ENCODE assay signal across 10 cellular contexts in the genomic region with DNA sequence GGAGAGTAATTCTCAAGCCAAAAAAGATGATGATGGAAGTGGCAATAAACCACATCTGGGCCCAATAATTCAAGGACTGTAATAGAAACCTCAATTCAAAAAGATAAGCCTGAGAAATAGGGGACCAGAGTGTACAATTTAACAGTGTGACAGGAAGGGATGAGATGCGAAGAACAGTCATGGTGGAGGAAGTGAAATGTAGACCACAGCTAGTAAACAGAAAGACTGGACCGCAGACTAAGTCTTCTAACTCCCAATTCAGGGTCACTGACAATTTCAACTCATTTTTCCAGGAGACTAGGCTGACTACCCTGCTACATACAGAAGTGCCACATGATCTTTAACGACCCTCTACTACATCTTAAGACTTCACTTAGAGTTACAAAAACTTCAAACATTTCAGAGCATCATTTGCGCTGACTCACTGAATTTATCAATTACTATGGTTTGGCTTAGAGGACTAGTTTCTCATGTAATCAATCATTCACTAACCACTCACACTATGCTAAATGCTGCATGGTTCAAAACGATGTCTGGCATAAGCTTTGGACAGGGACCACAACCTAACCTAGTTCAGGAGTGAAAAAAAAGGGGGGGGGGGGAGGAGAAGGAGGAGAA. TPM values are rescaled to one million over a fixed set of nuclear protein-coding genes. Genes with fewer than 3 reads are reported as not detected.
DNase-seq lines count a peak whose midpoint lies in the region; ATAC-seq and TF ChIP-seq lines count a peak whose summit lies in the region.
"Had no signal": no experiment of that assay in that cellular context is flagged by ENCODE, and none has a peak within 500 bp of the region (broad histone marks: within the 10 kb centered on the region; RNA-seq: fewer than 3 reads in every experiment).

No MANE protein-coding gene starts in this region.

- H3K27ac Mint-ChIP-seq in activated naive CD4-positive, alpha-beta T cell treated with anti-CD3 and anti-CD28 coated beads, Interleukin-2, amount 50 U/mL, for 72 hours, result peak overlapping the region in 1 of 2 donors; percentile 64
- H3K27ac Mint-ChIP-seq in T-helper 17 cell, result peak overlapping the region; percentile 78

- H3K4me1 ChIP-seq in upper lobe of right lung (peaks cover 77% of the 10 kb centered on the region), aorta (ENCODE audit: control insufficient read depth in 1 of 2, insufficient read depth in 2 of 2, low read length in 2 of 2) (peaks cover 5 to 13% of the 10 kb centered on the region in 2 donors)

- DNase-seq in activated naive CD4-positive, alpha-beta T cell treated with anti-CD3 and anti-CD28 coated beads, Interleukin-2, amount 50 U/mL, for 72 hours (ENCODE audit: low spot score in 2 of 2), result no peak
- DNase-seq in activated naive CD4-positive, alpha-beta T cell (lab: John Stamatoyannopoulos, UW), result no peak
- no peak for DNase-seq in T-helper 17 cell
- DNase-seq in upper lobe of right lung, result no peak
- DNase-seq in NCI-H2196 treated with DMSO at 0.1 percent for 48 hours (lab: John Stamatoyannopoulos, UW; ENCODE audit: unreplicated experiment), result no peak
- DNase-seq in aorta, result no peak
- DNase-seq in hepatic stellate cell (ENCODE audit: low spot score), result no peak
- DNase-seq: activated CD4-positive, alpha-beta T cell treated with anti-CD3 and anti-CD28 coated beads for 1 hour; BE2C had no signal

- H3K4me3 Mint-ChIP-seq in T-helper 17 cell, result peak overlapping the region; percentile 78

- H3K9me3 Mint-ChIP-seq in activated naive CD4-positive, alpha-beta T cell treated with anti-CD3 and anti-CD28 coated beads, Interleukin-2, amount 50 U/mL, for 72 hours, result no peaks in the 10 kb centered on the region

- H3K4me3 ChIP-seq in upper lobe of right lung, result no peak overlapping the region
- H3K4me3 ChIP-seq in aorta (ENCODE audit: low read length in 2 of 2), result no peak overlapping the region

- no peak overlapping the region for H3K27ac ChIP-seq in upper lobe of right lung
- no peak overlapping the region for H3K27ac ChIP-seq in aorta (ENCODE audit: low read depth in 1 of 2, low read length in 2 of 2)

- ATAC-seq in activated naive CD4-positive, alpha-beta T cell treated with anti-CD3 and anti-CD28 coated beads, Interleukin-2, amount 50 U/mL, for 72 hours, result peak; percentile 59 to 80
- ATAC-seq in HG02970 (IDR thresholded peaks at IDR 0.05; ENCODE audit: low FRiP score, unreplicated experiment) (peak; percentile 54), T-helper 17 cell (peak; percentile 51), upper lobe of right lung (peak; percentile 27), aorta (ENCODE audit: low FRiP score) (no peak)

- H3K36me3 ChIP-seq in upper lobe of right lung, result no peaks in the 10 kb centered on the region
- H3K36me3 ChIP-seq in aorta (ENCODE audit: control insufficient read depth in 1 of 2, insufficient read depth in 2 of 2, low read length in 1 of 2), result no peaks in the 10 kb centered on the region

- intact Hi-C loops in upper lobe of right lung (cut with DNase I) (no loop called here), aorta (cut with DNase I) (no loop called here)

- H3K4me1 Mint-ChIP-seq in T-helper 17 cell, result peaks cover 55% of the 10 kb centered on the region

- TF ChIP-seq CTCF in upper lobe of right lung (IDR thresholded peaks at IDR 0.05), result no peak

- H3K36me3 Mint-ChIP-seq in activated naive CD4-positive, alpha-beta T cell treated with anti-CD3 and anti-CD28 coated beads, Interleukin-2, amount 50 U/mL, for 72 hours, result peaks cover 0 to 6% of the 10 kb centered on the region in 2 donors
- H3K36me3 Mint-ChIP-seq in T-helper 17 cell (ENCODE audit: low read depth), result peaks cover 2% of the 10 kb centered on the region

- H3K9me3 ChIP-seq in T-helper 17 cell (ENCODE audit: control insufficient read depth, low read length, poor library complexity, severe bottlenecking) (no peaks in the 10 kb centered on the region), upper lobe of right lung (no peaks in the 10 kb centered on the region), aorta (ENCODE audit: control insufficient read depth, low read length) (no peaks in the 10 kb centered on the region)
- H3K9me3 ChIP-seq: BE2C had no signal

- 77 to 79% methylated on average over 5 of the region's 5 CpGs for WGBS in aorta, 2 donors

- H3K27me3 ChIP-seq in upper lobe of right lung (no peaks in the 10 kb centered on the region), aorta (ENCODE audit: control insufficient read depth in 1 of 2, insufficient read depth in 2 of 2, low read length in 1 of 2) (no peaks in the 10 kb centered on the region)
- H3K27me3 ChIP-seq: BE2C had no signal

- H3K27me3 Mint-ChIP-seq in T-helper 17 cell, result no peaks in the 10 kb centered on the region

RNA-seq across cellular contexts. Expression of gene CUL3, which starts 9.0 kb away (rescaled TPM):
- total RNA-seq in activated naive CD4-positive, alpha-beta T cell treated with anti-CD3 and anti-CD28 coated beads, Interleukin-2, amount 50 U/mL, for 72 hours, result 100 to 1,000 TPM in 1 of 2 donors, 10 to 100 TPM in 1; 68.9 to 120 TPM
- 10 to 100 TPM; 94.8 to 99.7 TPM for total RNA-seq in T-helper 17 cell
- 80.6 TPM for total RNA-seq in upper lobe of right lung
- total RNA-seq in aorta, result 10 to 100 TPM; 65.1 to 72.4 TPM
- polyA plus RNA-seq in aorta, result 10 to 100 TPM; 33.6 to 53.3 TPM
